ENCODE assay signal across 14 cellular contexts in genomic region chr4:122104184-122104583, GRCh38.
"Had no signal": no experiment of that assay in that cellular context is flagged by ENCODE, and none has a peak within 500 bp of the region (broad histone marks: within the 10 kb centered on the region; RNA-seq: fewer than 3 reads in every experiment).

No MANE protein-coding gene starts in this region.

- H3K4me1 Mint-ChIP-seq: activated naive CD8-positive, alpha-beta T cell treated with anti-CD3 and anti-CD28 coated beads for 36 hours had no signal

- H3K27ac ChIP-seq: dorsolateral prefrontal cortex, epithelial cell of prostate, left ventricle myocardium inferior, WERI-Rb-1 had no signal

- H3K36me3 Mint-ChIP-seq: activated CD4-positive, alpha-beta memory T cell treated with anti-CD3 and anti-CD28 coated beads for 36 hours; activated naive CD8-positive, alpha-beta T cell treated with anti-CD3 and anti-CD28 coated beads for 36 hours; brain had no signal

- H3K36me3 ChIP-seq: left ventricle myocardium inferior, WERI-Rb-1 had no signal

- H3K4me1 ChIP-seq: left ventricle myocardium inferior had no signal

- DNase-seq: activated CD4-positive, alpha-beta memory T cell treated with anti-CD3 and anti-CD28 coated beads for 36 hours; activated CD4-positive, alpha-beta T cell treated with anti-CD3 and anti-CD28 coated beads for 4 hours; activated naive CD8-positive, alpha-beta T cell treated with anti-CD3 and anti-CD28 coated beads for 36 hours; amygdala; dorsolateral prefrontal cortex; left ventricle myocardium inferior; stimulated activated CD4-positive, alpha-beta T cell treated with anti-CD3 and anti-CD28 coated beads, Interleukin-12 subunit alpha, Interleukin-12 subunit beta, amount 100 ng/mL, for 4 hours; stimulated activated CD4-positive, alpha-beta T cell treated with anti-CD3 and anti-CD28 coated beads, Interleukin-1b, Interleukin-23, amount 100 ng/mL, for 48 hours; stimulated activated CD8-positive, alpha-beta memory T cell treated with anti-CD3 and anti-CD28 coated beads, Interleukin-4, amount 100 ng/mL, for 48 hours; stimulated activated naive CD4-positive, alpha-beta T cell; WERI-Rb-1 had no signal

- H3K9me3 ChIP-seq: left ventricle myocardium inferior had no signal

- H3K9me3 Mint-ChIP-seq: activated CD4-positive, alpha-beta memory T cell treated with anti-CD3 and anti-CD28 coated beads for 36 hours; activated naive CD8-positive, alpha-beta T cell treated with anti-CD3 and anti-CD28 coated beads for 36 hours; brain; neural crest cell had no signal

- H3K27ac Mint-ChIP-seq: activated CD4-positive, alpha-beta memory T cell treated with anti-CD3 and anti-CD28 coated beads for 36 hours; activated naive CD8-positive, alpha-beta T cell treated with anti-CD3 and anti-CD28 coated beads for 36 hours; brain had no signal

- H3K27me3 Mint-ChIP-seq: activated CD4-positive, alpha-beta memory T cell treated with anti-CD3 and anti-CD28 coated beads for 36 hours; brain had no signal

- H3K4me3 ChIP-seq: dorsolateral prefrontal cortex, left ventricle myocardium inferior had no signal

- H3K4me3 Mint-ChIP-seq: activated CD4-positive, alpha-beta memory T cell treated with anti-CD3 and anti-CD28 coated beads for 36 hours; activated naive CD8-positive, alpha-beta T cell treated with anti-CD3 and anti-CD28 coated beads for 36 hours; brain; neural crest cell had no signal
